ENCODE assay signal across 8 cellular contexts in genomic region chr13:50124536-50125305, GRCh38.
DNase-seq lines count a peak whose midpoint lies in the region; ATAC-seq, FAIRE-seq and TF ChIP-seq lines count a peak whose summit lies in the region.

No MANE protein-coding gene starts in this region.

- peaks cover 42% of the 10 kb centered on the region for H3K4me1 Mint-ChIP-seq in T-helper 17 cell

- in situ Hi-C loops in astrocyte of the spinal cord (cut with HindIII; ENCODE audit: low sequenced_read_pairs): no loop called here

- ATAC-seq in T-helper 17 cell: peak; percentile 1

- H3K27me3 Mint-ChIP-seq in T-helper 17 cell: peaks cover 12% of the 10 kb centered on the region

- peak; percentile 99 for DNase-seq in COLO668 (lab: John Stamatoyannopoulos, UW; ENCODE audit: unreplicated experiment)
- peak; percentile 67 for DNase-seq in GM20000 (ENCODE audit: low spot score)
- DNase-seq in HTR-8/SVneo (ENCODE audit: insufficient read length, low spot score): no peak
- peak; percentile 91 to 98 (median 96) for DNase-seq in T-helper 17 cell
- DNase-seq in astrocyte of the spinal cord (ENCODE audit: low read depth, low spot score): peak; percentile 70
- DNase-seq in stimulated activated CD4-positive, alpha-beta T cell treated with anti-CD3 and anti-CD28 coated beads, Interleukin-12 subunit alpha, Interleukin-12 subunit beta, amount 100 ng/mL, for 4 hours: peak; percentile 91
- DNase-seq in DMS79 treated with DMSO at 0.1 percent for 48 hours (lab: John Stamatoyannopoulos, UW): no peak

- TF ChIP-seq CTCF in GM20000 (IDR thresholded peaks at IDR 0.05; ENCODE audit: extremely low read depth, missing control alignments) (no peak), astrocyte of the spinal cord (IDR thresholded peaks at IDR 0.05; ENCODE audit: low read depth, low read length) (no peak)

- H3K4me1 ChIP-seq in iPS-20b (ENCODE audit: insufficient read depth, low read length): peaks cover 22% of the 10 kb centered on the region; the same call in 1 of the 2 replicates

- H3K27ac Mint-ChIP-seq in T-helper 17 cell: peak overlapping the region; percentile 93

- no peaks in the 10 kb centered on the region for H3K36me3 ChIP-seq in iPS-20b (ENCODE audit: insufficient read depth, low read depth, low read length)

- H3K9ac ChIP-seq in iPS-20b (ENCODE audit: low read depth, low read length): peak overlapping the region; percentile 54; the same call in 1 of the 2 replicates

- FAIRE-seq in HTR-8/SVneo (lab: Jason Lieb, UNC): peak; percentile 40

- peak overlapping the region; percentile 63 for H3K4me3 ChIP-seq in astrocyte of the spinal cord (ENCODE audit: low read depth, low read length)
- peak overlapping the region; percentile 80 for H3K4me3 ChIP-seq in iPS-20b (ENCODE audit: low read length)

- H3K36me3 Mint-ChIP-seq in T-helper 17 cell (ENCODE audit: low read depth): no peaks in the 10 kb centered on the region

- H3K9me3 ChIP-seq in T-helper 17 cell (ENCODE audit: control insufficient read depth, low read length, poor library complexity, severe bottlenecking) (no peaks in the 10 kb centered on the region), iPS-20b (ENCODE audit: insufficient read depth, low read depth, low read length) (peaks cover 7% of the 10 kb centered on the region; the same call in 1 of the 2 replicates)

- H3K27ac ChIP-seq in iPS-20b (ENCODE audit: low read length): no peak overlapping the region

- peak overlapping the region; percentile 90 for H3K4me3 Mint-ChIP-seq in T-helper 17 cell

- H3K27me3 ChIP-seq in iPS-20b (ENCODE audit: insufficient read depth, low read length): peaks cover 93% of the 10 kb centered on the region

Comparison
In these comparisons a context has a peak if more than half of its experiments do, and no peak if none do; other contexts are left out.
1. DNase-seq: peak in COLO668 (single experiment), GM20000 (single experiment), T-helper 17 cell (3 of 3), astrocyte of the spinal cord (single experiment) and stimulated activated CD4-positive, alpha-beta T cell treated with anti-CD3 and anti-CD28 coated beads, Interleukin-12 subunit alpha, Interleukin-12 subunit beta, amount 100 ng/mL, for 4 hours (single experiment); none in HTR-8/SVneo (single experiment) and DMS79 treated with DMSO at 0.1 percent for 48 hours (single experiment).